Comparison of ENCODE assay signal across 19 cellular contexts in the genomic region with DNA sequence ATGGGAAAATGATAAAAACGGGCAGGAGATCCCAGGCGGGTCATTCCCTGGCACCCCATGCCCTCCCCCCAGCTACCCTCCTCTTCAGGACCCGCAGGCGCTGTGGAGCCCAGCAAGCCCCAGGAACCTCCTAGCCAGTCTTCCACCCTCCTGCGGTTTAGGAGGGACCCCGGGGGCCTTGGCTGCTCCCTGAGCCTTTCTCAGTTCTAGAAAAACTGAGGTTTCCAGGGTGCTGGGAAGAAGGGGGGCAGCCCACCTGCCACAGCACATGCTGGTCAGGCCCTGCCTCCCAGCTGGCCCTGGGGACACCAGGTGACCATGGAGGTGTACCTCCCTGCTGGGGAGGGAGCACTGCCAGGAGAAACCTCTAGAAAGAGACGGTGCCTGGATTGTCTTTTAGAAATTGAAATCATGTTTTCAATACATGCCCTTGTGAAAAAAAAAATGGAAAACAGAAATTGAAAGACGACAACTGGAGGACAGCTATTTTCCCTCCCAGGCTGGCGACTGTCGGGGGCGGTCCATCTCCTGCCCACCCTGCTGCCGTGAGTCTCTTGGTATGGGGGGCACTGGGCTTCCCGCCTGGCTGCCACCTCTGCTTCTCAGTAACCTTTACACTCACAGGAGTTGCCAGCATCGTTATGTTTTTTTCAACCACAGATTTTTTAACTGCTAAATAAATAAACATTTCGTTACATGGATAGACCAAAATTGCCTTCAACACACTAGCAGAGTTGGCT.
DNase-seq lines count a peak whose midpoint lies in the region; ATAC-seq and TF ChIP-seq lines count a peak whose summit lies in the region.
"Had no signal": no experiment of that assay in that cellular context is flagged by ENCODE, and none has a peak within 500 bp of the region (broad histone marks: within the 10 kb centered on the region; RNA-seq: fewer than 3 reads in every experiment).

No MANE protein-coding gene starts in this region.

- DNase-seq in natural killer cell treated with Interleukin-12 subunit alpha and Interleukin-12 subunit beta and Interleukin-15 and Interleukin-18, amount 100 ng/mL, for 72 hours (ENCODE audit: low spot score) = peak; percentile 37
- DNase-seq in natural killer cell (no peak), chondrocyte (ENCODE audit: low spot score) (peak; percentile 59), posterior vena cava (ENCODE audit: low spot score) (peak; percentile 64), RPMI8226 (no peak), dermis blood vessel endothelial cell (no peak)
- DNase-seq: CD4-positive, CD25-positive, alpha-beta regulatory T cell; COR-L47; DMS 273 treated with DMSO at 0.1 percent for 48 hours; DND-41; H7; KG1; MV-4-11; NCI-H187 treated with DMSO at 0.1 percent for 48 hours; NCI-H446; NCI-H69; NK-92 treated with Interleukin-12 subunit alpha and Interleukin-12 subunit beta, amount 100 ng/mL, for 24 hours had no signal

- no peaks in the 10 kb centered on the region for H3K27me3 Mint-ChIP-seq in natural killer cell treated with Interleukin-12 subunit alpha and Interleukin-12 subunit beta and Interleukin-15 and Interleukin-18, amount 100 ng/mL, for 72 hours
- no peaks in the 10 kb centered on the region for H3K27me3 Mint-ChIP-seq in natural killer cell (ENCODE audit: low read depth in 2 of 2)
- no peaks in the 10 kb centered on the region for H3K27me3 Mint-ChIP-seq in chondrocyte (ENCODE audit: low read depth)
- H3K27me3 Mint-ChIP-seq: CD4-positive, CD25-positive, alpha-beta regulatory T cell had no signal

- no peak overlapping the region for H3K27ac Mint-ChIP-seq in natural killer cell treated with Interleukin-12 subunit alpha and Interleukin-12 subunit beta and Interleukin-15 and Interleukin-18, amount 100 ng/mL, for 72 hours
- no peak overlapping the region for H3K27ac Mint-ChIP-seq in natural killer cell
- H3K27ac Mint-ChIP-seq in chondrocyte (ENCODE audit: unreplicated experiment) = no peak overlapping the region
- H3K27ac Mint-ChIP-seq: CD4-positive, CD25-positive, alpha-beta regulatory T cell had no signal

- no peak for ATAC-seq in natural killer cell treated with Interleukin-12 subunit alpha and Interleukin-12 subunit beta and Interleukin-15 and Interleukin-18, amount 100 ng/mL, for 72 hours
- ATAC-seq in natural killer cell = no peak
- ATAC-seq in esophagus mucosa = no peak
- ATAC-seq: Right ventricle myocardium inferior had no signal

- H3K4me1 Mint-ChIP-seq in natural killer cell treated with Interleukin-12 subunit alpha and Interleukin-12 subunit beta and Interleukin-15 and Interleukin-18, amount 100 ng/mL, for 72 hours (ENCODE audit: low read depth in 2 of 2) = peaks cover 0 to under 1% of the 10 kb centered on the region in 2 donors
- H3K4me1 Mint-ChIP-seq in natural killer cell = peaks cover 6 to 10% of the 10 kb centered on the region in 2 donors
- H3K4me1 Mint-ChIP-seq in chondrocyte (ENCODE audit: low read depth) = no peaks in the 10 kb centered on the region

- H3K9me3 Mint-ChIP-seq in natural killer cell treated with Interleukin-12 subunit alpha and Interleukin-12 subunit beta and Interleukin-15 and Interleukin-18, amount 100 ng/mL, for 72 hours = no peaks in the 10 kb centered on the region
- H3K9me3 Mint-ChIP-seq in natural killer cell (no peaks in the 10 kb centered on the region), chondrocyte (ENCODE audit: low read depth) (no peaks in the 10 kb centered on the region)
- H3K9me3 Mint-ChIP-seq: CD4-positive, CD25-positive, alpha-beta regulatory T cell had no signal

- no peak for TF ChIP-seq CTCF in natural killer cell (IDR thresholded peaks at IDR 0.05)
- no peak for TF ChIP-seq CTCF in chondrocyte (IDR thresholded peaks at IDR 0.05)

- H3K4me3 Mint-ChIP-seq in natural killer cell treated with Interleukin-12 subunit alpha and Interleukin-12 subunit beta and Interleukin-15 and Interleukin-18, amount 100 ng/mL, for 72 hours = no peak overlapping the region
- no peak overlapping the region for H3K4me3 Mint-ChIP-seq in natural killer cell
- H3K4me3 Mint-ChIP-seq in chondrocyte (ENCODE audit: unreplicated experiment) = no peak overlapping the region
- H3K4me3 Mint-ChIP-seq: CD4-positive, CD25-positive, alpha-beta regulatory T cell had no signal

- intact Hi-C loops in natural killer cell (cut with micrococcal nuclease) (no loop called here), posterior vena cava (cut with DNase I) (no loop called here)

- no peaks in the 10 kb centered on the region for H3K36me3 Mint-ChIP-seq in natural killer cell treated with Interleukin-12 subunit alpha and Interleukin-12 subunit beta and Interleukin-15 and Interleukin-18, amount 100 ng/mL, for 72 hours
- no peaks in the 10 kb centered on the region for H3K36me3 Mint-ChIP-seq in natural killer cell
- H3K36me3 Mint-ChIP-seq in chondrocyte (ENCODE audit: low read depth) = no peaks in the 10 kb centered on the region

Comparison
In these comparisons a context has a peak if more than half of its experiments do, and no peak if none do; other contexts are left out.
1. DNase-seq: peak in natural killer cell treated with Interleukin-12 subunit alpha and Interleukin-12 subunit beta and Interleukin-15 and Interleukin-18, amount 100 ng/mL, for 72 hours (single experiment), chondrocyte (single experiment) and posterior vena cava (single experiment); none in natural killer cell (single experiment), RPMI8226 (single experiment) and dermis blood vessel endothelial cell (single experiment).